Comparison of ENCODE assay signal across 1 cellular context in the genomic region with DNA sequence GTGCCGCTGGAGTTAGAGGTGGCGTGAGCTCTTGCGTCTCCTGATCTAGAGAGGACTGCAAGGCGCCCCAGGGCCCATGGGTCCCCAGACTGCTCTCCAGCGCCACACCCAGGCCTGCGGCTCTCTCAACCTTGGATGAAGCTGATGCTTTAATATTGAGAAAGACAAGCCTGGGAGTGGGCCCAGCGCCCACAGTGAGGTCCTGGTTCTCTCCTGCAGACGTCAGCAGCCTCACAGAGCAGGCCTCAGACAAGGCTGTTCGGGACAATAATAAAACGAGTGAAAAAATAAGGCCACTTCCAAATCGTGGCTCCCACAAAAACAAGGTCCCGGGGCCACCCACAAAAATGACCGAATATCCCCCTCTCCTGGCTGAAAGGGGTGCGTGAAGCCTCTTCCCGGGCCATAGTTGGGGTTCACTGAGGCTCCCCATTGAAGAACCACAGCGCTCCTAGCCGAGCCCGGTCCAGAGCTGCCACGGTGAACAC.
TF ChIP-seq lines count a peak whose summit lies in the region.

No MANE protein-coding gene starts in this region.

TF ChIP-seq in Ishikawa, 13 proteins besides CTCF, POLR2A, EP300 and RAD21 (continued from another document):
- TF ChIP-seq, protein P1, sequence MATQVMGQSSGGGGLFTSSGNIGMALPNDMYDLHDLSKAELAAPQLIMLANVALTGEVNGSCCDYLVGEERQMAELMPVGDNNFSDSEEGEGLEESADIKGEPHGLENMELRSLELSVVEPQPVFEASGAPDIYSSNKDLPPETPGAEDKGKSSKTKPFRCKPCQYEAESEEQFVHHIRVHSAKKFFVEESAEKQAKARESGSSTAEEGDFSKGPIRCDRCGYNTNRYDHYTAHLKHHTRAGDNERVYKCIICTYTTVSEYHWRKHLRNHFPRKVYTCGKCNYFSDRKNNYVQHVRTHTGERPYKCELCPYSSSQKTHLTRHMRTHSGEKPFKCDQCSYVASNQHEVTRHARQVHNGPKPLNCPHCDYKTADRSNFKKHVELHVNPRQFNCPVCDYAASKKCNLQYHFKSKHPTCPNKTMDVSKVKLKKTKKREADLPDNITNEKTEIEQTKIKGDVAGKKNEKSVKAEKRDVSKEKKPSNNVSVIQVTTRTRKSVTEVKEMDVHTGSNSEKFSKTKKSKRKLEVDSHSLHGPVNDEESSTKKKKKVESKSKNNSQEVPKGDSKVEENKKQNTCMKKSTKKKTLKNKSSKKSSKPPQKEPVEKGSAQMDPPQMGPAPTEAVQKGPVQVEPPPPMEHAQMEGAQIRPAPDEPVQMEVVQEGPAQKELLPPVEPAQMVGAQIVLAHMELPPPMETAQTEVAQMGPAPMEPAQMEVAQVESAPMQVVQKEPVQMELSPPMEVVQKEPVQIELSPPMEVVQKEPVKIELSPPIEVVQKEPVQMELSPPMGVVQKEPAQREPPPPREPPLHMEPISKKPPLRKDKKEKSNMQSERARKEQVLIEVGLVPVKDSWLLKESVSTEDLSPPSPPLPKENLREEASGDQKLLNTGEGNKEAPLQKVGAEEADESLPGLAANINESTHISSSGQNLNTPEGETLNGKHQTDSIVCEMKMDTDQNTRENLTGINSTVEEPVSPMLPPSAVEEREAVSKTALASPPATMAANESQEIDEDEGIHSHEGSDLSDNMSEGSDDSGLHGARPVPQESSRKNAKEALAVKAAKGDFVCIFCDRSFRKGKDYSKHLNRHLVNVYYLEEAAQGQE (IDR thresholded peaks at IDR 0.05; ENCODE audit: low read depth): no peak
- no peak for TF ChIP-seq ZBTB7A (IDR thresholded peaks at IDR 0.05; ENCODE audit: low read depth)
- no peak for TF ChIP-seq NFIC (IDR thresholded peaks at IDR 0.05)
- TF ChIP-seq YY1 (IDR thresholded peaks at IDR 0.05; ENCODE audit: low read depth): no peak
- TF ChIP-seq TEAD4 (IDR thresholded peaks at IDR 0.05): no peak
- no peak for TF ChIP-seq FOXM1 (IDR thresholded peaks at IDR 0.05; ENCODE audit: borderline replicate concordance, low read depth)
- TF ChIP-seq CEBPB (IDR thresholded peaks at IDR 0.05): no peak
- TF ChIP-seq EGR1 (IDR thresholded peaks at IDR 0.05): no peak
- no peak for TF ChIP-seq TCF12 (IDR thresholded peaks at IDR 0.05; ENCODE audit: low read depth)
- TF ChIP-seq, protein P2, sequence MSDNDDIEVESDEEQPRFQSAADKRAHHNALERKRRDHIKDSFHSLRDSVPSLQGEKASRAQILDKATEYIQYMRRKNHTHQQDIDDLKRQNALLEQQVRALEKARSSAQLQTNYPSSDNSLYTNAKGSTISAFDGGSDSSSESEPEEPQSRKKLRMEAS (IDR thresholded peaks at IDR 0.05): no peak
- no peak for TF ChIP-seq TAF1 (IDR thresholded peaks at IDR 0.05; ENCODE audit: low read depth)
- TF ChIP-seq CREB1 (IDR thresholded peaks at IDR 0.05; ENCODE audit: low read depth): no peak
